In genomic region chr3:128074851-128075515, GRCh38 we compare ENCODE assay signal across 8 cellular contexts. TPM values are rescaled to one million over a fixed set of nuclear protein-coding genes. Genes with fewer than 3 reads are reported as not detected.
DNase-seq lines count a peak whose midpoint lies in the region; ATAC-seq and TF ChIP-seq lines count a peak whose summit lies in the region.

No MANE protein-coding gene starts in this region.

- no peaks in the 10 kb centered on the region for H3K9me3 ChIP-seq in iPS-15b (ENCODE audit: control insufficient read depth, insufficient read depth, low read length)
- H3K9me3 ChIP-seq in thyroid gland, result no peaks in the 10 kb centered on the region

- H3K9me3 Mint-ChIP-seq in activated naive CD8-positive, alpha-beta T cell treated with anti-CD3 and anti-CD28 coated beads, Interleukin-2, amount 50 U/mL, for 24 hours, result no peaks in the 10 kb centered on the region
- H3K9me3 Mint-ChIP-seq in stimulated activated naive B cell treated with anti-CD40 and anti-IgM and Interleukin-4, amounts not matched to agents 10 μg/mL and 1 μg/mL and 100 μg/mL, for 72 hours, result no peaks in the 10 kb centered on the region
- H3K9me3 Mint-ChIP-seq in activated naive CD4-positive, alpha-beta T cell treated with anti-CD3 and anti-CD28 coated beads for 36 hours, result no peaks in the 10 kb centered on the region

- no peak overlapping the region for H3K27ac Mint-ChIP-seq in activated naive CD8-positive, alpha-beta T cell treated with anti-CD3 and anti-CD28 coated beads, Interleukin-2, amount 50 U/mL, for 24 hours
- no peak overlapping the region for H3K27ac Mint-ChIP-seq in stimulated activated naive B cell treated with anti-CD40 and anti-IgM and Interleukin-4, amounts not matched to agents 10 μg/mL and 1 μg/mL and 100 μg/mL, for 72 hours
- no peak overlapping the region for H3K27ac Mint-ChIP-seq in activated naive CD4-positive, alpha-beta T cell treated with anti-CD3 and anti-CD28 coated beads for 36 hours

- DNase-seq in activated CD4-positive, CD25-positive, alpha-beta regulatory T cell treated with anti-CD3 and anti-CD28 coated beads, Interleukin-2, amount 50 U/mL, for 72 hours, result peak; percentile 8
- DNase-seq in activated naive CD8-positive, alpha-beta T cell treated with anti-CD3 and anti-CD28 coated beads, Interleukin-2, amount 50 U/mL, for 24 hours, result no peak
- DNase-seq in stimulated activated naive B cell treated with anti-CD40 and anti-IgM and Interleukin-4, amounts not matched to agents 10 μg/mL and 1 μg/mL and 100 μg/mL, for 72 hours, result no peak
- DNase-seq in amniotic stem cell (lab: John Stamatoyannopoulos, UW) (no peak), thyroid gland (no peak)
- no peak for DNase-seq in activated naive CD4-positive, alpha-beta T cell treated with anti-CD3 and anti-CD28 coated beads for 36 hours

- peaks cover 29% of the 10 kb centered on the region for H3K36me3 ChIP-seq in iPS-15b (ENCODE audit: control insufficient read depth, insufficient read depth, low read length)
- peaks cover 16 to 25% of the 10 kb centered on the region in 2 donors for H3K36me3 ChIP-seq in thyroid gland

- 18 to 22% methylated on average over 7 of the region's 7 CpGs for WGBS in thyroid gland, 2 donors

- no peaks in the 10 kb centered on the region for H3K27me3 Mint-ChIP-seq in activated naive CD8-positive, alpha-beta T cell treated with anti-CD3 and anti-CD28 coated beads, Interleukin-2, amount 50 U/mL, for 24 hours
- no peaks in the 10 kb centered on the region for H3K27me3 Mint-ChIP-seq in stimulated activated naive B cell treated with anti-CD40 and anti-IgM and Interleukin-4, amounts not matched to agents 10 μg/mL and 1 μg/mL and 100 μg/mL, for 72 hours
- no peaks in the 10 kb centered on the region for H3K27me3 Mint-ChIP-seq in activated naive CD4-positive, alpha-beta T cell treated with anti-CD3 and anti-CD28 coated beads for 36 hours (ENCODE audit: low read depth)

- CTCF ChIA-PET in activated naive CD4-positive, alpha-beta T cell treated with anti-CD3 and anti-CD28 coated beads for 36 hours (lab: Charles Lee), result interaction anchor here (0.6 kb wide), 1 partner anchor 255 kb away, joined by 4 read pairs; no protein-coding TSS in a partner anchor

- peak overlapping the region; percentile 59 for H3K4me3 ChIP-seq in iPS-15b (ENCODE audit: low read depth, low read length)
- peak overlapping the region in 1 of 3 donors; percentile 39 for H3K4me3 ChIP-seq in thyroid gland (replicated peaks in 1 of 3)

- no peak for TF ChIP-seq CTCF in thyroid gland (IDR thresholded peaks at IDR 0.05)

- H3K4me1 Mint-ChIP-seq in activated naive CD8-positive, alpha-beta T cell treated with anti-CD3 and anti-CD28 coated beads, Interleukin-2, amount 50 U/mL, for 24 hours, result peaks cover 20% of the 10 kb centered on the region
- peaks cover 22 to 31% of the 10 kb centered on the region in 2 donors for H3K4me1 Mint-ChIP-seq in stimulated activated naive B cell treated with anti-CD40 and anti-IgM and Interleukin-4, amounts not matched to agents 10 μg/mL and 1 μg/mL and 100 μg/mL, for 72 hours
- H3K4me1 Mint-ChIP-seq in activated naive CD4-positive, alpha-beta T cell treated with anti-CD3 and anti-CD28 coated beads for 36 hours (ENCODE audit: low read depth), result peaks cover 20% of the 10 kb centered on the region

- peaks cover 2% of the 10 kb centered on the region for H3K4me1 ChIP-seq in iPS-15b (ENCODE audit: control insufficient read depth, insufficient read depth, low read length)
- H3K4me1 ChIP-seq in thyroid gland, result peaks cover 8 to 29% of the 10 kb centered on the region in 2 donors

- TF ChIP-seq POLR2A in thyroid gland (IDR thresholded peaks at IDR 0.05), result no peak

- no peak overlapping the region for H3K27ac ChIP-seq in thyroid gland

- H3K36me3 Mint-ChIP-seq in activated naive CD8-positive, alpha-beta T cell treated with anti-CD3 and anti-CD28 coated beads, Interleukin-2, amount 50 U/mL, for 24 hours (ENCODE audit: low read depth), result peaks cover 21% of the 10 kb centered on the region
- peaks cover 24 to 42% of the 10 kb centered on the region in 2 donors for H3K36me3 Mint-ChIP-seq in stimulated activated naive B cell treated with anti-CD40 and anti-IgM and Interleukin-4, amounts not matched to agents 10 μg/mL and 1 μg/mL and 100 μg/mL, for 72 hours
- peaks cover 23% of the 10 kb centered on the region for H3K36me3 Mint-ChIP-seq in activated naive CD4-positive, alpha-beta T cell treated with anti-CD3 and anti-CD28 coated beads for 36 hours (ENCODE audit: low read depth)

- H3K9ac ChIP-seq in iPS-15b (ENCODE audit: low read depth, low read length), result no peak overlapping the region

- intact Hi-C loops in thyroid gland (cut with DNase I), result loop anchor here (5.0 kb wide), 1 partner anchor 532 kb away; no protein-coding TSS in a partner anchor
- intact Hi-C loops in activated naive CD4-positive, alpha-beta T cell treated with anti-CD3 and anti-CD28 coated beads for 36 hours (cut with micrococcal nuclease), result loop anchor here (1.0 to 5.0 kb wide), 6 partner anchors 23 to 534 kb away; partner anchors contain the start of genes RUVBL1 and SEC61A1

- peak overlapping the region; percentile 58 for H3K4me3 Mint-ChIP-seq in activated naive CD8-positive, alpha-beta T cell treated with anti-CD3 and anti-CD28 coated beads, Interleukin-2, amount 50 U/mL, for 24 hours
- peak overlapping the region; percentile 76 to 83 for H3K4me3 Mint-ChIP-seq in stimulated activated naive B cell treated with anti-CD40 and anti-IgM and Interleukin-4, amounts not matched to agents 10 μg/mL and 1 μg/mL and 100 μg/mL, for 72 hours
- H3K4me3 Mint-ChIP-seq in activated naive CD4-positive, alpha-beta T cell treated with anti-CD3 and anti-CD28 coated beads for 36 hours, result no peak overlapping the region

- no peak for ATAC-seq in activated CD4-positive, CD25-positive, alpha-beta regulatory T cell treated with anti-CD3 and anti-CD28 coated beads, Interleukin-2, amount 50 U/mL, for 24 hours
- ATAC-seq in activated naive CD8-positive, alpha-beta T cell treated with anti-CD3 and anti-CD28 coated beads, Interleukin-2, amount 50 U/mL, for 24 hours, result no peak
- ATAC-seq in stimulated activated naive B cell treated with anti-CD40 and anti-IgM and Interleukin-4, amounts not matched to agents 10 μg/mL and 1 μg/mL and 100 μg/mL, for 72 hours (replicated peaks), result no peak

- H3K27me3 ChIP-seq in iPS-15b (ENCODE audit: control insufficient read depth, insufficient read depth, low read length), result peaks cover 2% of the 10 kb centered on the region
- H3K27me3 ChIP-seq in thyroid gland, result no peaks in the 10 kb centered on the region

RNA-seq across cellular contexts. Expression of gene SEC61A1, which starts 22.7 kb away (rescaled TPM):
- 100 to 1,000 TPM; 104 to 218 (median 165) TPM for total RNA-seq in thyroid gland
- total RNA-seq in activated naive CD4-positive, alpha-beta T cell treated with anti-CD3 and anti-CD28 coated beads for 36 hours, result 100 to 1,000 TPM; 115 to 119 TPM

RNA-seq across cellular contexts. Expression of gene RUVBL1, which starts 48.6 kb away (rescaled TPM):
- total RNA-seq in thyroid gland, result 10 to 100 TPM; 23.4 to 44.1 (median 29.6) TPM
- total RNA-seq in activated naive CD4-positive, alpha-beta T cell treated with anti-CD3 and anti-CD28 coated beads for 36 hours, result 10 to 100 TPM; 71.6 to 73.1 TPM
